1 cellular context compared by ENCODE assay signal in the genomic region with DNA sequence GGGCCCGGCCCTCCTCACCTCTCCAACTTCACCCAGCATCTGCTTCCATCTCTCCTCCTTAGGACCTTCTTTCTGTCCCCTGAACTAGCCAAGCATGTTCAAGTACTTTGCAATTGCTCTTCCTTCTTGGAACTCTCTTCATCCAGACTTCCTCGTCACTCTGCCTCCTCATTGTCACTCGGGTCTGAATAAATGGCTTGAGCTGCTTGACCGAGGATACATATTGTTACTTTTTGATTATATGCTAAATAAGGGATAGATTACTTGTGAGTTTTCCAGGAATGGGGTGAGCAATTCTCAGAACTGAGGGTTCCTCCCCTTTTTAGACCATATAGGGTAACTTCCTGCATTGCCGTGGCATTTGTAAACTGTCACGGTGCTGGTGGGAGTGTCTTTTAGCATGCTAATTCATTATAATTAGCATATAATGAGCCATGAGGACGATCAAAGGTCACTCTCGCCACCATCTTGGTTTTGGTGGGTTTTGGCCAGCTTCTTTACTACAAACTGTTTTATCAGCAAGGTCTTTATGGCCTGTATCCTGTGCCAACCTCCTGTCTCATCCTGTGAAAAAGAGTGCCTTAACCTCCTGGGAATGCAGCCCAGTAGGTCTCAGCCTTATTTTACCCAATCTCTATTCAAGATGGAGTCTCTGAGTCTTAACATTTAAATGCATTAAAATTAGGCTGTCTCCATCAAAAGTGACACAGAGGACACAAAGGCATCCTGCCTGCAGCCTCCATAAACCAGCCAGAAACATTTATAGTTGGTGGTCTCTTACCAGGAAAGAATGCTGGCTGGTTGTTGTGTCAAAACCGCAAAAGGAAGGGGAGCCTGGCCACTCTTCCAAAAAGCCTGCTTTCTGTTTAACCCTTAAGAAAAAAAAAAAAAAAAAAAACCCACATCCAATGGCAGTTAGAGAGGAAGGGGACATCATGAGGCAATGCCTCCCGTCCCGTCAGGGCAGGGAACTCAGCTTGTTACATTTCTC.
TF ChIP-seq lines count a peak whose summit lies in the region.

No MANE protein-coding gene starts in this region.

TF ChIP-seq in K562, 482 proteins besides CTCF, POLR2A, EP300 and RAD21 (continued from another document and continues in another):
- TF ChIP-seq, protein P1, sequence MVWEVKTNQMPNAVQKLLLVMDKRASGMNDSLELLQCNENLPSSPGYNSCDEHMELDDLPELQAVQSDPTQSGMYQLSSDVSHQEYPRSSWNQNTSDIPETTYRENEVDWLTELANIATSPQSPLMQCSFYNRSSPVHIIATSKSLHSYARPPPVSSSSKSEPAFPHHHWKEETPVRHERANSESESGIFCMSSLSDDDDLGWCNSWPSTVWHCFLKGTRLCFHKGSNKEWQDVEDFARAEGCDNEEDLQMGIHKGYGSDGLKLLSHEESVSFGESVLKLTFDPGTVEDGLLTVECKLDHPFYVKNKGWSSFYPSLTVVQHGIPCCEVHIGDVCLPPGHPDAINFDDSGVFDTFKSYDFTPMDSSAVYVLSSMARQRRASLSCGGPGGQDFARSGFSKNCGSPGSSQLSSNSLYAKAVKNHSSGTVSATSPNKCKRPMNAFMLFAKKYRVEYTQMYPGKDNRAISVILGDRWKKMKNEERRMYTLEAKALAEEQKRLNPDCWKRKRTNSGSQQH (CRISPR knock-in tag; IDR thresholded peaks at IDR 0.05): peak; percentile 88; the same call in 1 of the 2 replicates
- TF ChIP-seq NR4A1 (CRISPR knock-in tag; IDR thresholded peaks at IDR 0.05): no peak
- TF ChIP-seq NR4A1 (tag; IDR thresholded peaks at IDR 0.05): peak; percentile 99
- no peak for TF ChIP-seq RBM22 (IDR thresholded peaks at IDR 0.05; ENCODE audit: low read depth, low read length, poor library complexity, severe bottlenecking)
- TF ChIP-seq, protein P2, sequence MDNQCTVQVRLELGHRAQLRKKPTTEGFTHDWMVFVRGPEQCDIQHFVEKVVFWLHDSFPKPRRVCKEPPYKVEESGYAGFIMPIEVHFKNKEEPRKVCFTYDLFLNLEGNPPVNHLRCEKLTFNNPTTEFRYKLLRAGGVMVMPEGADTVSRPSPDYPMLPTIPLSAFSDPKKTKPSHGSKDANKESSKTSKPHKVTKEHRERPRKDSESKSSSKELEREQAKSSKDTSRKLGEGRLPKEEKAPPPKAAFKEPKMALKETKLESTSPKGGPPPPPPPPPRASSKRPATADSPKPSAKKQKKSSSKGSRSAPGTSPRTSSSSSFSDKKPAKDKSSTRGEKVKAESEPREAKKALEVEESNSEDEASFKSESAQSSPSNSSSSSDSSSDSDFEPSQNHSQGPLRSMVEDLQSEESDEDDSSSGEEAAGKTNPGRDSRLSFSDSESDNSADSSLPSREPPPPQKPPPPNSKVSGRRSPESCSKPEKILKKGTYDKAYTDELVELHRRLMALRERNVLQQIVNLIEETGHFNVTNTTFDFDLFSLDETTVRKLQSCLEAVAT (IDR thresholded peaks at IDR 0.05): peak; percentile 96 to 98
- peak; percentile 96 for TF ChIP-seq KLF6 (CRISPR knock-in tag; IDR thresholded peaks at IDR 0.05; ENCODE audit: borderline replicate concordance)
- 0 out of 2 replicates have a peak, but pooled peaks have one; percentile 75 for TF ChIP-seq RHOXF2B (CRISPR knock-in tag; conservative IDR thresholded peaks at IDR 0.05)
- TF ChIP-seq, protein P3, sequence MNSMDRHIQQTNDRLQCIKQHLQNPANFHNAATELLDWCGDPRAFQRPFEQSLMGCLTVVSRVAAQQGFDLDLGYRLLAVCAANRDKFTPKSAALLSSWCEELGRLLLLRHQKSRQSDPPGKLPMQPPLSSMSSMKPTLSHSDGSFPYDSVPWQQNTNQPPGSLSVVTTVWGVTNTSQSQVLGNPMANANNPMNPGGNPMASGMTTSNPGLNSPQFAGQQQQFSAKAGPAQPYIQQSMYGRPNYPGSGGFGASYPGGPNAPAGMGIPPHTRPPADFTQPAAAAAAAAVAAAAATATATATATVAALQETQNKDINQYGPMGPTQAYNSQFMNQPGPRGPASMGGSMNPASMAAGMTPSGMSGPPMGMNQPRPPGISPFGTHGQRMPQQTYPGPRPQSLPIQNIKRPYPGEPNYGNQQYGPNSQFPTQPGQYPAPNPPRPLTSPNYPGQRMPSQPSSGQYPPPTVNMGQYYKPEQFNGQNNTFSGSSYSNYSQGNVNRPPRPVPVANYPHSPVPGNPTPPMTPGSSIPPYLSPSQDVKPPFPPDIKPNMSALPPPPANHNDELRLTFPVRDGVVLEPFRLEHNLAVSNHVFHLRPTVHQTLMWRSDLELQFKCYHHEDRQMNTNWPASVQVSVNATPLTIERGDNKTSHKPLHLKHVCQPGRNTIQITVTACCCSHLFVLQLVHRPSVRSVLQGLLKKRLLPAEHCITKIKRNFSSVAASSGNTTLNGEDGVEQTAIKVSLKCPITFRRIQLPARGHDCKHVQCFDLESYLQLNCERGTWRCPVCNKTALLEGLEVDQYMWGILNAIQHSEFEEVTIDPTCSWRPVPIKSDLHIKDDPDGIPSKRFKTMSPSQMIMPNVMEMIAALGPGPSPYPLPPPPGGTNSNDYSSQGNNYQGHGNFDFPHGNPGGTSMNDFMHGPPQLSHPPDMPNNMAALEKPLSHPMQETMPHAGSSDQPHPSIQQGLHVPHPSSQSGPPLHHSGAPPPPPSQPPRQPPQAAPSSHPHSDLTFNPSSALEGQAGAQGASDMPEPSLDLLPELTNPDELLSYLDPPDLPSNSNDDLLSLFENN (IDR thresholded peaks at IDR 0.05; ENCODE audit: low read depth in 2 of 2, low read length in 2 of 2): no peak
- no peak for TF ChIP-seq ZNF253 (CRISPR knock-in tag; conservative IDR thresholded peaks at IDR 0.05)
- TF ChIP-seq C11orf30 (IDR thresholded peaks at IDR 0.05; ENCODE audit: low read depth): peak; percentile 70
- TF ChIP-seq ZNF347 (CRISPR knock-in tag; IDR thresholded peaks at IDR 0.05; ENCODE audit: low read depth): no peak
- peak; percentile 91 for TF ChIP-seq PTRF (tag; IDR thresholded peaks at IDR 0.05)
- TF ChIP-seq TFAM (CRISPR knock-in tag; conservative IDR thresholded peaks at IDR 0.05): no peak
- TF ChIP-seq BRD4 (IDR thresholded peaks at IDR 0.05): peak; percentile 50; the same call in 1 of the 2 replicates
- TF ChIP-seq FOXJ2 (tag; IDR thresholded peaks at IDR 0.05): peak; percentile 59; the same call in 1 of the 2 replicates
- TF ChIP-seq, protein P4, sequence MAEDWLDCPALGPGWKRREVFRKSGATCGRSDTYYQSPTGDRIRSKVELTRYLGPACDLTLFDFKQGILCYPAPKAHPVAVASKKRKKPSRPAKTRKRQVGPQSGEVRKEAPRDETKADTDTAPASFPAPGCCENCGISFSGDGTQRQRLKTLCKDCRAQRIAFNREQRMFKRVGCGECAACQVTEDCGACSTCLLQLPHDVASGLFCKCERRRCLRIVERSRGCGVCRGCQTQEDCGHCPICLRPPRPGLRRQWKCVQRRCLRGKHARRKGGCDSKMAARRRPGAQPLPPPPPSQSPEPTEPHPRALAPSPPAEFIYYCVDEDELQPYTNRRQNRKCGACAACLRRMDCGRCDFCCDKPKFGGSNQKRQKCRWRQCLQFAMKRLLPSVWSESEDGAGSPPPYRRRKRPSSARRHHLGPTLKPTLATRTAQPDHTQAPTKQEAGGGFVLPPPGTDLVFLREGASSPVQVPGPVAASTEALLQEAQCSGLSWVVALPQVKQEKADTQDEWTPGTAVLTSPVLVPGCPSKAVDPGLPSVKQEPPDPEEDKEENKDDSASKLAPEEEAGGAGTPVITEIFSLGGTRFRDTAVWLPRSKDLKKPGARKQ (CRISPR knock-in tag; IDR thresholded peaks at IDR 0.05): no peak
- no peak; the same call in 1 of the 2 replicates for TF ChIP-seq POLR2G (IDR thresholded peaks at IDR 0.05; ENCODE audit: low read depth, low read length)
- TF ChIP-seq NFIC (IDR thresholded peaks at IDR 0.05): peak; percentile 55
- TF ChIP-seq, protein P5, sequence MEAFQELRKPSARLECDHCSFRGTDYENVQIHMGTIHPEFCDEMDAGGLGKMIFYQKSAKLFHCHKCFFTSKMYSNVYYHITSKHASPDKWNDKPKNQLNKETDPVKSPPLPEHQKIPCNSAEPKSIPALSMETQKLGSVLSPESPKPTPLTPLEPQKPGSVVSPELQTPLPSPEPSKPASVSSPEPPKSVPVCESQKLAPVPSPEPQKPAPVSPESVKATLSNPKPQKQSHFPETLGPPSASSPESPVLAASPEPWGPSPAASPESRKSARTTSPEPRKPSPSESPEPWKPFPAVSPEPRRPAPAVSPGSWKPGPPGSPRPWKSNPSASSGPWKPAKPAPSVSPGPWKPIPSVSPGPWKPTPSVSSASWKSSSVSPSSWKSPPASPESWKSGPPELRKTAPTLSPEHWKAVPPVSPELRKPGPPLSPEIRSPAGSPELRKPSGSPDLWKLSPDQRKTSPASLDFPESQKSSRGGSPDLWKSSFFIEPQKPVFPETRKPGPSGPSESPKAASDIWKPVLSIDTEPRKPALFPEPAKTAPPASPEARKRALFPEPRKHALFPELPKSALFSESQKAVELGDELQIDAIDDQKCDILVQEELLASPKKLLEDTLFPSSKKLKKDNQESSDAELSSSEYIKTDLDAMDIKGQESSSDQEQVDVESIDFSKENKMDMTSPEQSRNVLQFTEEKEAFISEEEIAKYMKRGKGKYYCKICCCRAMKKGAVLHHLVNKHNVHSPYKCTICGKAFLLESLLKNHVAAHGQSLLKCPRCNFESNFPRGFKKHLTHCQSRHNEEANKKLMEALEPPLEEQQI (IDR thresholded peaks at IDR 0.05): 0 out of 2 replicates have a peak, but pooled peaks have one; percentile 19
- TF ChIP-seq, protein P6, sequence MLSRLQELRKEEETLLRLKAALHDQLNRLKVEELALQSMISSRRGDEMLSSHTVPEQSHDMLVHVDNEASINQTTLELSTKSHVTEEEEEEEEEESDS (CRISPR knock-in tag; IDR thresholded peaks at IDR 0.05): peak; percentile 8; the same call in 1 of the 2 replicates
- TF ChIP-seq SAP30 (IDR thresholded peaks at IDR 0.05; ENCODE audit: borderline replicate concordance, insufficient read depth, low read depth, low read length, poor library complexity, severe bottlenecking): no peak
- no peak for TF ChIP-seq ZNF165 (CRISPR knock-in tag; IDR thresholded peaks at IDR 0.05; ENCODE audit: borderline replicate concordance)
- TF ChIP-seq, protein P7, sequence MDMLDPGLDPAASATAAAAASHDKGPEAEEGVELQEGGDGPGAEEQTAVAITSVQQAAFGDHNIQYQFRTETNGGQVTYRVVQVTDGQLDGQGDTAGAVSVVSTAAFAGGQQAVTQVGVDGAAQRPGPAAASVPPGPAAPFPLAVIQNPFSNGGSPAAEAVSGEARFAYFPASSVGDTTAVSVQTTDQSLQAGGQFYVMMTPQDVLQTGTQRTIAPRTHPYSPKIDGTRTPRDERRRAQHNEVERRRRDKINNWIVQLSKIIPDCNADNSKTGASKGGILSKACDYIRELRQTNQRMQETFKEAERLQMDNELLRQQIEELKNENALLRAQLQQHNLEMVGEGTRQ (CRISPR knock-in tag; IDR thresholded peaks at IDR 0.05): no peak
- no peak for TF ChIP-seq HNRNPH1 (optimal IDR thresholded peaks at IDR 0.05; ENCODE audit: low read depth, low read length)
- TF ChIP-seq, protein P8, sequence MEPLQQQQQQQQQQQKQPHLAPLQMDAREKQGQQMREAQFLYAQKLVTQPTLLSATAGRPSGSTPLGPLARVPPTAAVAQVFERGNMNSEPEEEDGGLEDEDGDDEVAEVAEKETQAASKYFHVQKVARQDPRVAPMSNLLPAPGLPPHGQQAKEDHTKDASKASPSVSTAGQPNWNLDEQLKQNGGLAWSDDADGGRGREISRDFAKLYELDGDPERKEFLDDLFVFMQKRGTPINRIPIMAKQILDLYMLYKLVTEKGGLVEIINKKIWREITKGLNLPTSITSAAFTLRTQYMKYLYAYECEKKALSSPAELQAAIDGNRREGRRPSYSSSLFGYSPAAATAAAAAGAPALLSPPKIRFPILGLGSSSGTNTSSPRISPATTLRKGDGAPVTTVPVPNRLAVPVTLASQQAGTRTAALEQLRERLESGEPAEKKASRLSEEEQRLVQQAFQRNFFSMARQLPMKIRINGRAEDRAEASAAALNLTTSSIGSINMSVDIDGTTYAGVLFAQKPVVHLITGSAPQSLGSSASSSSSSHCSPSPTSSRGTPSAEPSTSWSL (CRISPR knock-in tag; IDR thresholded peaks at IDR 0.05; ENCODE audit: borderline replicate concordance): no peak
- no peak for TF ChIP-seq POLR3G (IDR thresholded peaks at IDR 0.05; ENCODE audit: extremely low read depth, insufficient read length, insufficient replicate concordance)
- TF ChIP-seq, protein P9, sequence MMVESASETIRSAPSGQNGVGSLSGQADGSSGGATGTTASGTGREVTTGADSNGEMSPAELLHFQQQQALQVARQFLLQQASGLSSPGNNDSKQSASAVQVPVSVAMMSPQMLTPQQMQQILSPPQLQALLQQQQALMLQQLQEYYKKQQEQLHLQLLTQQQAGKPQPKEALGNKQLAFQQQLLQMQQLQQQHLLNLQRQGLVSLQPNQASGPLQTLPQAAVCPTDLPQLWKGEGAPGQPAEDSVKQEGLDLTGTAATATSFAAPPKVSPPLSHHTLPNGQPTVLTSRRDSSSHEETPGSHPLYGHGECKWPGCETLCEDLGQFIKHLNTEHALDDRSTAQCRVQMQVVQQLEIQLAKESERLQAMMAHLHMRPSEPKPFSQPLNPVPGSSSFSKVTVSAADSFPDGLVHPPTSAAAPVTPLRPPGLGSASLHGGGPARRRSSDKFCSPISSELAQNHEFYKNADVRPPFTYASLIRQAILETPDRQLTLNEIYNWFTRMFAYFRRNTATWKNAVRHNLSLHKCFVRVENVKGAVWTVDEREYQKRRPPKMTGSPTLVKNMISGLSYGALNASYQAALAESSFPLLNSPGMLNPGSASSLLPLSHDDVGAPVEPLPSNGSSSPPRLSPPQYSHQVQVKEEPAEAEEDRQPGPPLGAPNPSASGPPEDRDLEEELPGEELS (CRISPR knock-in tag; IDR thresholded peaks at IDR 0.05; ENCODE audit: borderline replicate concordance): no peak
- no peak for TF ChIP-seq ZKSCAN3 (CRISPR knock-in tag; IDR thresholded peaks at IDR 0.05)
- TF ChIP-seq MCM5 (IDR thresholded peaks at IDR 0.05; ENCODE audit: low read depth): no peak
- no peak for TF ChIP-seq HDGF (IDR thresholded peaks at IDR 0.05)
- TF ChIP-seq RB1 (IDR thresholded peaks at IDR 0.05; ENCODE audit: low read depth): no peak
